In the genomic region with DNA sequence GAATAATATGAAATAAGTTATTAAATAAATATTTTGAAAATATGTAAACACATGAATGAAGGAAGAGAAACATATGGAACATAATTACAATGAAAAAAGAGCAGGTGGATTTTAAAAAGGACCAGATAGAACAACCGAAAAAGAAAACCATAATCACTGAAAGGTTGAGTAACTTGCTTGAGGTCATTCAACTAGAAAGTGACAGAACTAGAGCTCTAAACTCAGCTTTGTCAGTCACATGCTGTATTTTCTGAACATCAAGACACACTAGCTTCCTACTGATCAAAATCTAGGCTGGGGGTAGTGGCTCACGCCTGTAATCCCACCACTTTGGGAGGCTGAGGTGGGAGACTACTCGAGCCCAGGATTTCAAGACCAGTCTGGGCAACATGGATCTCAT, we compare ENCODE assay signal across 20 cellular contexts. TPM values are rescaled to one million over a fixed set of nuclear protein-coding genes. Genes with fewer than 3 reads are reported as not detected.
A peak's percentile ranks its signal among the peaks of the same experiment; 100 is the strongest.
DNase-seq lines count a peak whose midpoint lies in the region; ATAC-seq, FAIRE-seq and TF ChIP-seq lines count a peak whose summit lies in the region.
"Had no signal": no experiment of that assay in that cellular context is flagged by ENCODE, and none has a peak within 500 bp of the region (broad histone marks: within the 10 kb centered on the region; RNA-seq: fewer than 3 reads in every experiment).

No MANE protein-coding gene starts in this region.

- ATAC-seq in GM19043 (IDR thresholded peaks at IDR 0.05; ENCODE audit: low read depth, unreplicated experiment) (peak; percentile 93), HG02571 (IDR thresholded peaks at IDR 0.05; ENCODE audit: unreplicated experiment) (peak; percentile 82), HG03175 (IDR thresholded peaks at IDR 0.05; ENCODE audit: unreplicated experiment) (peak; percentile 85)
- ATAC-seq: activated CD8-positive, alpha-beta memory T cell treated with anti-CD3 and anti-CD28 coated beads, Interleukin-2, amount 10 ng/mL, durations not matched to agents 7 days and 5 days; esophagus mucosa; HepG2; lower lobe of right lung had no signal

- FAIRE-seq in H54 (lab: Jason Lieb, UNC) = no peak
- FAIRE-seq: HepG2 had no signal

- H3K27ac ChIP-seq in ascending aorta = no peak overlapping the region
- H3K27ac ChIP-seq: GM23248, lower lobe of right lung, neural progenitor cell, skin epidermis had no signal

- no peak for TF ChIP-seq CTCF in ascending aorta (IDR thresholded peaks at IDR 0.05)

- intact Hi-C loops in ascending aorta (cut with DNase I) = no loop called here

- H3K4me3 ChIP-seq in ascending aorta = no peak overlapping the region
- H3K4me3 ChIP-seq: GM23248, lower lobe of right lung, neural progenitor cell, skin epidermis had no signal

- H3K27me3 ChIP-seq in ascending aorta = no peaks in the 10 kb centered on the region
- H3K27me3 ChIP-seq: neural progenitor cell had no signal

- DNase-seq in stimulated activated CD4-positive, alpha-beta T cell treated with anti-CD3 and anti-CD28 coated beads, Interleukin-12 subunit alpha, Interleukin-12 subunit beta, amount 100 ng/mL, for 4 hours = no peak
- DNase-seq in H54 (ENCODE audit: insufficient read length, low spot score) (no peak), ascending aorta (ENCODE audit: low spot score in 2 of 2) (no peak), LoVo (ENCODE audit: low spot score) (no peak)
- DNase-seq: activated CD8-positive, alpha-beta memory T cell treated with anti-CD3 and anti-CD28 coated beads, Interleukin-2, amount 10 ng/mL, durations not matched to agents 7 days and 5 days; activated naive CD8-positive, alpha-beta T cell treated with anti-CD3 and anti-CD28 coated beads, Interleukin-2, amount 10 ng/mL, durations not matched to agents 7 days and 5 days; CD4-positive, alpha-beta T cell; GF-D8; GM23248; lower lobe of right lung; NCI-H1417; NCI-H526 treated with DMSO at 0.1 percent for 48 hours; Right ventricle myocardium superior had no signal

- no peaks in the 10 kb centered on the region for H3K9me3 ChIP-seq in ascending aorta
- H3K9me3 ChIP-seq: lower lobe of right lung had no signal

- TF ChIP-seq POLR2A in H54 (IDR thresholded peaks at IDR 0.05; ENCODE audit: low read depth, low read length) = no peak

- H3K4me1 ChIP-seq in ascending aorta = no peaks in the 10 kb centered on the region
- H3K4me1 ChIP-seq: lower lobe of right lung, neural progenitor cell had no signal

- H3K36me3 ChIP-seq in ascending aorta = no peaks in the 10 kb centered on the region
- H3K36me3 ChIP-seq: lower lobe of right lung, neural progenitor cell had no signal

RNA-seq across cellular contexts. Expression of a gene that starts 30.0 kb away (rescaled TPM):
- 115 TPM for total RNA-seq in ascending aorta
